ENCODE assay signal across 8 cellular contexts in the genomic region with DNA sequence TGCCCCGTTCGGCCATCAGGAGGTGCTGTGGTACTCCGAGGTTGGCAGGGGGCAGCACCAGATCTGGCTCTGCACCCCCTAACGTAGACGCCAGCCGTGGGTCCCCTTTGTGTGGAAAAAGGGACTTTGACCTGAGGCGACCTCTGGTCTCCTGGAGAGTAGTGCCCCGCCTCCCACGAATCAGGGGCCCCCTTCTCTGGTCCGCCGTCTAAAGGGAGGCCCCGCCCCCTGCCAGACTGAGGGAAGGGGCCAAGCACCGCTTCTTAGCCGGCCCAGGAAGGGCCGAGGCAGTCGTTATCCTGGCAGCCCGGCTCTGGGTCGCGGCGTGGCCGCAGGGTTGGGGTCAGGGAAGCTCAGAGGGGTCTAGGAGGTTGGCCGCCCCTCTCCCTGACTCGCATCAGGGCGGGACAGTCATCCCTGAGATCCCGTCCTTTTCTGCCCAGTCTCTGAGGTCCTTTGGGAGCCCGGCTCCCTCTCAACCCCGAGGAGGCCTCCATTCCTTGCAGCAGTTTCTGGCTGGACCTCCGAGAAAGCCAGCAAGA. TPM values are rescaled to one million over a fixed set of nuclear protein-coding genes. Genes with fewer than 3 reads are reported as not detected.
DNase-seq lines count a peak whose midpoint lies in the region; ATAC-seq and TF ChIP-seq lines count a peak whose summit lies in the region.

No MANE protein-coding gene starts in this region.

- H2BK5ac ChIP-seq in mesendoderm (ENCODE audit: low read length), result peak overlapping the region; percentile 83

- peak overlapping the region; percentile 73 for H4K5ac ChIP-seq in mesendoderm (ENCODE audit: low read length)

- H4K20me1 ChIP-seq in mammary epithelial cell (ENCODE audit: insufficient read depth, low read length), result no peaks in the 10 kb centered on the region

- H3K27me3 ChIP-seq in mammary epithelial cell (ENCODE audit: insufficient read depth, low read length), result no peaks in the 10 kb centered on the region
- H3K27me3 ChIP-seq in mesendoderm (ENCODE audit: insufficient read depth, low read length, poor library complexity), result no peaks in the 10 kb centered on the region
- no peaks in the 10 kb centered on the region for H3K27me3 ChIP-seq in aorta (ENCODE audit: control insufficient read depth in 1 of 2, insufficient read depth in 2 of 2, low read length in 1 of 2)

- DNase-seq in GM10248 (ENCODE audit: extremely low spot score) (no peak), HT-29 (ENCODE audit: low spot score) (peak; percentile 21), mammary epithelial cell (no peak), mesendoderm (no peak), aorta (no peak), SIG-M5 (lab: John Stamatoyannopoulos, UW) (no peak), NCI-H2107 treated with DMSO at 0.1 percent for 48 hours (lab: John Stamatoyannopoulos, UW; ENCODE audit: unreplicated experiment) (no peak), cerebellum (ENCODE audit: low spot score) (no peak)

- H3K4me1 ChIP-seq in mammary epithelial cell (ENCODE audit: insufficient read depth, low read length), result peaks cover 47% of the 10 kb centered on the region
- H3K4me1 ChIP-seq in mesendoderm (ENCODE audit: control insufficient read depth, low read depth, low read length), result peaks cover 14% of the 10 kb centered on the region
- no peaks in the 10 kb centered on the region for H3K4me1 ChIP-seq in aorta (ENCODE audit: control insufficient read depth in 1 of 2, insufficient read depth in 2 of 2, low read length in 2 of 2)

- TF ChIP-seq CTCF in GM10248 (IDR thresholded peaks at IDR 0.05; ENCODE audit: control extremely low read depth, extremely low read depth, low read depth, missing control alignments), result peak; percentile 49
- peak; percentile 1 to 48 for TF ChIP-seq CTCF in mammary epithelial cell (conservative IDR thresholded peaks at IDR 0.05 in 1 of 2, IDR thresholded peaks at IDR 0.05 in 1 of 2; ENCODE audit: extremely low read depth in 1 of 2, insufficient read depth in 1 of 2, low read depth in 1 of 2, low read length in 2 of 2)

- dilution Hi-C loops in mammary epithelial cell (cut with HindIII; ENCODE audit: low sequenced_read_pairs), result no loop called here

- peak; percentile 8 for ATAC-seq in aorta (ENCODE audit: low FRiP score)

- CTCF ChIA-PET in GM10248 (lab: Yijun Ruan, JAX) (interaction anchor here (0.7 to 3.4 kb wide), 8 partner anchors 15 to 75 kb away, joined by 3 to 41 read pairs (median 4); a partner anchor contains a TSS), mammary epithelial cell (lab: Charles Lee; ENCODE audit: low non-redundant PET) (no interaction called here)

- no peak overlapping the region for H3K9ac ChIP-seq in mammary epithelial cell (ENCODE audit: insufficient read depth, low read length)
- peak overlapping the region; percentile 97 for H3K9ac ChIP-seq in mesendoderm (ENCODE audit: low read length)

- H3K36me3 ChIP-seq in mammary epithelial cell (ENCODE audit: insufficient read depth, low read length) (no peaks in the 10 kb centered on the region), mesendoderm (ENCODE audit: control insufficient read depth, insufficient read depth, low read length) (peaks cover 13% of the 10 kb centered on the region), aorta (ENCODE audit: control insufficient read depth in 1 of 2, insufficient read depth in 2 of 2, low read length in 1 of 2) (no peaks in the 10 kb centered on the region)

- in situ Hi-C loops in mammary epithelial cell (cut with MboI; ENCODE audit: low sequenced_read_pairs in 2 of 2), result loop anchor here in 1 of 2 donors (10.0 kb wide), 1 partner anchor 47 kb away; a partner anchor contains a TSS

- H3K4me3 ChIP-seq in mammary epithelial cell (replicated peaks in 1 of 3; ENCODE audit: insufficient read depth in 1 of 3, low read depth in 2 of 3, low read length in 3 of 3) (peak overlapping the region in 2 of 3 experiments; percentile 43 to 72), mesendoderm (ENCODE audit: low read length) (peak overlapping the region; percentile 65), aorta (ENCODE audit: low read length in 2 of 2) (no peak overlapping the region)

- no peak overlapping the region for H2BK15ac ChIP-seq in mesendoderm (replicated peaks; ENCODE audit: low read depth)

- peak overlapping the region; percentile 92 for H2AK5ac ChIP-seq in mesendoderm (ENCODE audit: low read length)

- peaks cover 27% of the 10 kb centered on the region for H3K79me1 ChIP-seq in mesendoderm (ENCODE audit: low read length)

- H3K9me3 ChIP-seq in mammary epithelial cell (replicated peaks; ENCODE audit: insufficient read depth, low read length) (no peaks in the 10 kb centered on the region), aorta (ENCODE audit: control insufficient read depth, low read length) (no peaks in the 10 kb centered on the region)

- H3K27ac ChIP-seq in mammary epithelial cell (ENCODE audit: insufficient read depth, low read depth, low read length) (no peak overlapping the region), mesendoderm (ENCODE audit: low read depth, low read length) (peak overlapping the region; percentile 76), aorta (ENCODE audit: low read depth in 1 of 2, low read length in 2 of 2) (no peak overlapping the region)

- WGBS in mammary epithelial cell (ENCODE audit: low coverage, missing lambda C conversion rate), result 60% methylated on average over 8 of the region's 28 CpGs
- WGBS in mesendoderm (ENCODE audit: extremely low coverage, insufficient coverage, low lambda C conversion rate), result no CpG with 5 or more reads among the region's 28 CpGs
- WGBS in aorta, 2 donors, result 8 to 10% methylated on average over 28 of the region's 28 CpGs

- peak overlapping the region; percentile 86 for H3K18ac ChIP-seq in mesendoderm (ENCODE audit: low read length)

- peak overlapping the region; percentile 53 for H3K23ac ChIP-seq in mesendoderm (ENCODE audit: low read length)

- H2AFZ ChIP-seq in mammary epithelial cell (ENCODE audit: low read depth, low read length), result peak overlapping the region; percentile 93

- POLR2A ChIA-PET in GM10248 (lab: Yijun Ruan, JAX), result interaction anchor here (0.6 kb wide), 1 partner anchor 1732 kb away, joined by 5 read pairs; no protein-coding TSS in a partner anchor

- H3K56ac ChIP-seq in mesendoderm (ENCODE audit: low read length), result peak overlapping the region; percentile 96

- H2BK120ac ChIP-seq in mesendoderm (ENCODE audit: low read depth, low read length), result peak overlapping the region; percentile 55

- peak overlapping the region; percentile 70 for H3K4ac ChIP-seq in mesendoderm (ENCODE audit: low read depth, low read length)

- no peak overlapping the region for H4K8ac ChIP-seq in mesendoderm (ENCODE audit: low read depth, low read length)

- H3K4me2 ChIP-seq in mammary epithelial cell (ENCODE audit: insufficient read depth, low read depth, low read length), result peak overlapping the region; percentile 95
- peak overlapping the region; percentile 94 for H3K4me2 ChIP-seq in mesendoderm (ENCODE audit: low read length)

- intact Hi-C loops in mammary epithelial cell (cut with micrococcal nuclease), result loop anchor here (1.0 kb wide), 1 partner anchor 23 kb away; a partner anchor contains a TSS
- intact Hi-C loops in aorta (cut with DNase I), result no loop called here

- BruUV-seq in mammary epithelial cell (replicated peaks; lab: Mats Ljungman, UMichigan), result no TSS peak

- H3K79me2 ChIP-seq in mammary epithelial cell (ENCODE audit: insufficient read depth, low read length) (peaks cover 45% of the 10 kb centered on the region), mesendoderm (ENCODE audit: control insufficient read depth, insufficient read depth, low read length) (peaks cover 28% of the 10 kb centered on the region)

RNA-seq across cellular contexts. Expression of a gene that starts 0.6 kb away (rescaled TPM):
- 81.4 and 82.6 TPM in 2 replicates for total RNA-seq in HT-29 (2014; rRNA removed; shearing (Covaris generic))
- total RNA-seq in mammary epithelial cell (10 to 100 TPM; 37.0 to 65.5 TPM), aorta (10 to 100 TPM; 52.6 to 71.2 TPM), cerebellum (37.5 TPM)
- polyA plus RNA-seq in mammary epithelial cell (77.9 TPM), aorta (10 to 100 TPM in 1 of 2 donors, 1 to 10 TPM in 1; 5.6 to 25.3 TPM)
- 56.5 TPM for polyA minus RNA-seq in mammary epithelial cell
- polyA plus RNA-seq in mesendoderm (2013, experiment 1 of 2), result 40.1 TPM
- polyA plus RNA-seq in mesendoderm (2013, experiment 2 of 2), result 38.2 TPM

RNA-seq across cellular contexts. Expression of a gene that starts 6.1 kb away (rescaled TPM):
- total RNA-seq in HT-29 (2014; rRNA removed; shearing (Covaris generic)), result 66.8 and 69.2 TPM in 2 replicates
- total RNA-seq in mammary epithelial cell (10 to 100 TPM; 22.0 to 22.4 TPM), aorta (10 to 100 TPM; 18.9 to 22.6 TPM), cerebellum (11.4 TPM)
- polyA plus RNA-seq in mammary epithelial cell (34.4 TPM), aorta (10 to 100 TPM; 28.5 to 33.2 TPM)
- polyA minus RNA-seq in mammary epithelial cell, result 27.6 TPM
- 24.5 TPM for polyA plus RNA-seq in mesendoderm (2013, experiment 1 of 2)
- polyA plus RNA-seq in mesendoderm (2013, experiment 2 of 2), result 23.4 TPM

RNA-seq across cellular contexts. Expression of a gene that starts 18.5 kb away (rescaled TPM):
- total RNA-seq in HT-29 (2014; rRNA removed; shearing (Covaris generic)), result 1.4 and 1.6 TPM in 2 replicates
- total RNA-seq in mammary epithelial cell, result under 1 TPM; 0.17 to 0.40 TPM
- 2.5 TPM for polyA plus RNA-seq in mammary epithelial cell
- polyA minus RNA-seq in mammary epithelial cell, result 7.8 TPM
- polyA plus RNA-seq in mesendoderm (2013, experiment 1 of 2), result 1.1 TPM
- 1.3 TPM for polyA plus RNA-seq in mesendoderm (2013, experiment 2 of 2)
- total RNA-seq in aorta, result 1 to 10 TPM; 6.9 to 9.3 TPM
- polyA plus RNA-seq in aorta, result 1 to 10 TPM; 1.6 TPM
- total RNA-seq in cerebellum, result 2.1 TPM

RNA-seq across cellular contexts. Expression of a gene that starts 18.7 kb away (rescaled TPM):
- 24.2 and 30.2 TPM in 2 replicates for total RNA-seq in HT-29 (2014; rRNA removed; shearing (Covaris generic))
- 10 to 100 TPM in 1 of 2 donors, 1 to 10 TPM in 1; 9.2 to 23.3 TPM for total RNA-seq in mammary epithelial cell
- 29.2 TPM for polyA plus RNA-seq in mammary epithelial cell
- polyA minus RNA-seq in mammary epithelial cell, result 3.3 TPM
- 6.8 TPM for polyA plus RNA-seq in mesendoderm (2013, experiment 1 of 2)
- 7.2 TPM for polyA plus RNA-seq in mesendoderm (2013, experiment 2 of 2)
- 10 to 100 TPM; 41.6 to 43.2 TPM for total RNA-seq in aorta
- polyA plus RNA-seq in aorta, result 10 to 100 TPM; 33.6 to 42.3 TPM
- total RNA-seq in cerebellum, result 11.3 TPM

RNA-seq across cellular contexts. Expression of a gene that starts 22.7 kb away (rescaled TPM):
- total RNA-seq in HT-29 (2014; rRNA removed; shearing (Covaris generic)), result 8.3 and 12.7 TPM in 2 replicates
- total RNA-seq in mammary epithelial cell, result 10 to 100 TPM in 1 of 2 donors, 1 to 10 TPM in 1; 9.7 to 12.7 TPM
- 23.8 TPM for polyA plus RNA-seq in mammary epithelial cell
- polyA minus RNA-seq in mammary epithelial cell, result 12.6 TPM
- 3.6 TPM for polyA plus RNA-seq in mesendoderm (2013, experiment 1 of 2)
- polyA plus RNA-seq in mesendoderm (2013, experiment 2 of 2), result 3.0 TPM
- 1 to 10 TPM; 2.2 to 2.9 TPM for total RNA-seq in aorta
- polyA plus RNA-seq in aorta, result 1 to 10 TPM in 1 of 2 donors, under 1 TPM in 1; 0.63 to 5.1 TPM
- total RNA-seq in cerebellum, result 4.2 TPM

Comparison
In these comparisons a context has a peak if more than half of its experiments do, and no peak if none do; other contexts are left out.
1. H3K4me3 ChIP-seq: peak in mammary epithelial cell (2 of 3) and mesendoderm (single experiment); none in aorta (0 of 2).